In genomic region chr10:46617913-46618312, GRCh38 we compare ENCODE assay signal across 1 cellular context. TPM values are rescaled to one million over a fixed set of nuclear protein-coding genes. Genes with fewer than 3 reads are reported as not detected.
"Had no signal": no experiment of that assay in that cellular context is flagged by ENCODE, and none has a peak within 500 bp of the region (broad histone marks: within the 10 kb centered on the region; RNA-seq: fewer than 3 reads in every experiment).

No MANE protein-coding gene starts in this region.

RNA-seq across cellular contexts. Expression of gene SYT15, which starts 39.0 kb away (rescaled TPM):
- total RNA-seq: epithelial cell of proximal tubule had no signal
